8 cellular contexts compared by ENCODE assay signal in genomic region chr4:77819836-77820679, GRCh38. TPM values are rescaled to one million over a fixed set of nuclear protein-coding genes. Genes with fewer than 3 reads are reported as not detected.
DNase-seq lines count a peak whose midpoint lies in the region; ATAC-seq and TF ChIP-seq lines count a peak whose summit lies in the region.

No MANE protein-coding gene starts in this region.

- TF ChIP-seq CTCF in C4-2B (conservative IDR thresholded peaks at IDR 0.05) (no peak), right lobe of liver (IDR thresholded peaks at IDR 0.05) (peak in 1 of 4 donors; percentile 11)

- no peaks in the 10 kb centered on the region for H3K9me3 ChIP-seq in right lobe of liver

- WGBS in right lobe of liver (ENCODE audit: insufficient coverage, low coverage, low lambda C conversion rate, missing lambda C conversion rate), result under 1% methylated on average over 26 of the region's 82 CpGs

- H3K4me1 ChIP-seq in right lobe of liver, result peaks cover 0 to 37% (median 8%) of the 10 kb centered on the region in 4 donors

- DNase-seq in GM19240 (ENCODE audit: insufficient read length, low spot score), result peak; percentile 68
- peak; percentile 92 for DNase-seq in NCI-H69 (lab: John Stamatoyannopoulos, UW)
- peak; percentile 94 for DNase-seq in activated CD4-positive, alpha-beta T cell treated with anti-CD3 and anti-CD28 coated beads, Interleukin-2, amount 50 U/mL, for 1 hour
- peak; percentile 75 for DNase-seq in dedifferentiated amniotic fluid mesenchymal stem cell (ENCODE audit: extremely low spot score)
- DNase-seq in right lobe of liver, result peak; percentile 96 to 97 (median 96)
- peak; percentile 89 to 96 for DNase-seq in stimulated activated CD4-positive, alpha-beta T cell treated with anti-CD3 and anti-CD28 coated beads, Interleukin-4, amount 100 ng/mL, for 4 hours

- H3K27me3 ChIP-seq in right lobe of liver, result no peaks in the 10 kb centered on the region

- H3K27ac ChIP-seq in C4-2B (peak overlapping the region; percentile 92), right lobe of liver (peak overlapping the region; percentile 99)

- H3K4me3 ChIP-seq in right lobe of liver, result peak overlapping the region; percentile 74 to 84 (median 83)

- no peaks in the 10 kb centered on the region for H3K36me3 ChIP-seq in right lobe of liver

- ATAC-seq in HG03457 (IDR thresholded peaks at IDR 0.05; ENCODE audit: unreplicated experiment) (peak; percentile 71), right lobe of liver (peak; percentile 85 to 93 (median 87))

- intact Hi-C loops in right lobe of liver (cut with DNase I), result no loop called here

- peak; percentile 90 for TF ChIP-seq POLR2A in right lobe of liver (IDR thresholded peaks at IDR 0.05)

RNA-seq across cellular contexts. Expression of gene CNOT6L, which starts 0.9 kb away (rescaled TPM):
- total RNA-seq in right lobe of liver, result 10 to 100 TPM in 5 of 6 experiments, 1 to 10 TPM in 1; 9.1 to 38.1 (median 25.0) TPM

RNA-seq across cellular contexts. Expression of gene MRPL1, which starts 42.6 kb away (rescaled TPM):
- 10 to 100 TPM; 12.8 to 26.0 (median 17.8) TPM for total RNA-seq in right lobe of liver

Comparison
In these comparisons a context has a peak if more than half of its experiments do, and no peak if none do; other contexts are left out.
1. Peak in every context shown above with its lines: DNase-seq, ATAC-seq, H3K4me3 ChIP-seq and H3K27ac ChIP-seq.